In genomic region chr9:37121881-37122280, GRCh38 we compare ENCODE assay signal across 9 cellular contexts. TPM values are rescaled to one million over a fixed set of nuclear protein-coding genes. Genes with fewer than 3 reads are reported as not detected.
DNase-seq lines count a peak whose midpoint lies in the region; ATAC-seq, FAIRE-seq and TF ChIP-seq lines count a peak whose summit lies in the region.
"Had no signal": no experiment of that assay in that cellular context is flagged by ENCODE, and none has a peak within 500 bp of the region (broad histone marks: within the 10 kb centered on the region; RNA-seq: fewer than 3 reads in every experiment).

No MANE protein-coding gene starts in this region.

- H3K4me3 ChIP-seq in foreskin fibroblast (ENCODE audit: low read depth in 1 of 2, low read length in 2 of 2) (peak overlapping the region; percentile 78 to 84), upper lobe of right lung (peak overlapping the region; percentile 96)

- no peak overlapping the region for H3K27ac ChIP-seq in upper lobe of right lung

- POLR2A ChIA-PET in activated CD8-positive, alpha-beta T cell treated with anti-CD3 and anti-CD28 coated beads for 36 hours (lab: Charles Lee), result interaction anchor here (1.2 kb wide), 1 partner anchor 181 kb away, joined by 3 read pairs; no protein-coding TSS in a partner anchor

- DNase-seq in activated naive CD4-positive, alpha-beta T cell (lab: John Stamatoyannopoulos, UW), result no peak
- no peak for DNase-seq in activated CD8-positive, alpha-beta T cell treated with anti-CD3 and anti-CD28 coated beads for 36 hours
- DNase-seq in foreskin fibroblast, result peak in 1 of 2 donors; percentile 8
- DNase-seq in upper lobe of right lung, result no peak
- no peak for DNase-seq in ACHN
- DNase-seq in hypothalamus (lab: John Stamatoyannopoulos, UW), result no peak
- no peak for DNase-seq in RCC 7860 (ENCODE audit: low spot score)
- DNase-seq: left lung had no signal

- intact Hi-C loops in activated CD8-positive, alpha-beta T cell treated with anti-CD3 and anti-CD28 coated beads for 36 hours (cut with micrococcal nuclease), result loop anchor here (10.0 kb wide), 1 partner anchor 173 kb away; no protein-coding TSS in a partner anchor
- intact Hi-C loops in upper lobe of right lung (cut with DNase I), result no loop called here

- in situ Hi-C loops in ACHN (cut with HindIII; ENCODE audit: low pct_ligation_motif_present, low pct_unique_long_range_greater_than_20kb, low sequenced_read_pairs), result no loop called here

- CTCF ChIA-PET in activated CD8-positive, alpha-beta T cell treated with anti-CD3 and anti-CD28 coated beads for 36 hours (lab: Charles Lee), result interaction anchor here (1.2 to 1.3 kb wide), 2 partner anchors 58 to 196 kb away, joined by 3 read pairs; no protein-coding TSS in a partner anchor

- H3K4me1 ChIP-seq in upper lobe of right lung, result peaks cover 6% of the 10 kb centered on the region

- no peaks in the 10 kb centered on the region for H3K9me3 ChIP-seq in upper lobe of right lung

- no peaks in the 10 kb centered on the region for H3K9me3 Mint-ChIP-seq in activated naive CD4-positive, alpha-beta T cell treated with anti-CD3 and anti-CD28 coated beads, Interleukin-2, amount 50 U/mL, for 24 hours
- peaks cover 3% of the 10 kb centered on the region for H3K9me3 Mint-ChIP-seq in activated CD8-positive, alpha-beta T cell treated with anti-CD3 and anti-CD28 coated beads for 36 hours

- H3K4me1 Mint-ChIP-seq in activated naive CD4-positive, alpha-beta T cell treated with anti-CD3 and anti-CD28 coated beads, Interleukin-2, amount 50 U/mL, for 24 hours, result peaks cover 29% of the 10 kb centered on the region
- peaks cover 33% of the 10 kb centered on the region for H3K4me1 Mint-ChIP-seq in activated CD8-positive, alpha-beta T cell treated with anti-CD3 and anti-CD28 coated beads for 36 hours (ENCODE audit: low read depth)

- no peak for FAIRE-seq in RCC 7860 (lab: Jason Lieb, UNC)

- H3K36me3 Mint-ChIP-seq in activated naive CD4-positive, alpha-beta T cell treated with anti-CD3 and anti-CD28 coated beads, Interleukin-2, amount 50 U/mL, for 24 hours, result peaks cover 15% of the 10 kb centered on the region
- H3K36me3 Mint-ChIP-seq in activated CD8-positive, alpha-beta T cell treated with anti-CD3 and anti-CD28 coated beads for 36 hours (ENCODE audit: low read depth), result peaks cover 21% of the 10 kb centered on the region

- no peak overlapping the region for H3K27ac Mint-ChIP-seq in activated naive CD4-positive, alpha-beta T cell treated with anti-CD3 and anti-CD28 coated beads, Interleukin-2, amount 50 U/mL, for 24 hours
- peak overlapping the region; percentile 99 for H3K27ac Mint-ChIP-seq in activated CD8-positive, alpha-beta T cell treated with anti-CD3 and anti-CD28 coated beads for 36 hours

- H3K27me3 Mint-ChIP-seq in activated naive CD4-positive, alpha-beta T cell treated with anti-CD3 and anti-CD28 coated beads, Interleukin-2, amount 50 U/mL, for 24 hours, result no peaks in the 10 kb centered on the region
- no peaks in the 10 kb centered on the region for H3K27me3 Mint-ChIP-seq in activated CD8-positive, alpha-beta T cell treated with anti-CD3 and anti-CD28 coated beads for 36 hours

- peaks cover 4% of the 10 kb centered on the region for H3K36me3 ChIP-seq in upper lobe of right lung

- H3K4me3 Mint-ChIP-seq in activated naive CD4-positive, alpha-beta T cell treated with anti-CD3 and anti-CD28 coated beads, Interleukin-2, amount 50 U/mL, for 24 hours, result peak overlapping the region; percentile 100
- peak overlapping the region; percentile 89 for H3K4me3 Mint-ChIP-seq in activated CD8-positive, alpha-beta T cell treated with anti-CD3 and anti-CD28 coated beads for 36 hours

- no peak for TF ChIP-seq CTCF in activated CD8-positive, alpha-beta T cell treated with anti-CD3 and anti-CD28 coated beads for 36 hours (IDR thresholded peaks at IDR 0.05)
- no peak for TF ChIP-seq CTCF in foreskin fibroblast (IDR thresholded peaks at IDR 0.05; ENCODE audit: low read depth, low read length)
- no peak for TF ChIP-seq CTCF in upper lobe of right lung (IDR thresholded peaks at IDR 0.05)

- no peaks in the 10 kb centered on the region for H3K27me3 ChIP-seq in upper lobe of right lung
- H3K27me3 ChIP-seq: left lung had no signal

- ATAC-seq in activated CD8-positive, alpha-beta T cell treated with anti-CD3 and anti-CD28 coated beads for 36 hours, result no peak
- no peak for ATAC-seq in upper lobe of right lung
- ATAC-seq: left lung had no signal

RNA-seq across cellular contexts. Expression of gene ZCCHC7, which starts 1.5 kb away (rescaled TPM):
- 10 to 100 TPM; 32.9 to 37.0 TPM for total RNA-seq in activated CD8-positive, alpha-beta T cell treated with anti-CD3 and anti-CD28 coated beads for 36 hours
- total RNA-seq in upper lobe of right lung, result 20.9 TPM
